Comparison of ENCODE assay signal across 1 cellular context in the genomic region with DNA sequence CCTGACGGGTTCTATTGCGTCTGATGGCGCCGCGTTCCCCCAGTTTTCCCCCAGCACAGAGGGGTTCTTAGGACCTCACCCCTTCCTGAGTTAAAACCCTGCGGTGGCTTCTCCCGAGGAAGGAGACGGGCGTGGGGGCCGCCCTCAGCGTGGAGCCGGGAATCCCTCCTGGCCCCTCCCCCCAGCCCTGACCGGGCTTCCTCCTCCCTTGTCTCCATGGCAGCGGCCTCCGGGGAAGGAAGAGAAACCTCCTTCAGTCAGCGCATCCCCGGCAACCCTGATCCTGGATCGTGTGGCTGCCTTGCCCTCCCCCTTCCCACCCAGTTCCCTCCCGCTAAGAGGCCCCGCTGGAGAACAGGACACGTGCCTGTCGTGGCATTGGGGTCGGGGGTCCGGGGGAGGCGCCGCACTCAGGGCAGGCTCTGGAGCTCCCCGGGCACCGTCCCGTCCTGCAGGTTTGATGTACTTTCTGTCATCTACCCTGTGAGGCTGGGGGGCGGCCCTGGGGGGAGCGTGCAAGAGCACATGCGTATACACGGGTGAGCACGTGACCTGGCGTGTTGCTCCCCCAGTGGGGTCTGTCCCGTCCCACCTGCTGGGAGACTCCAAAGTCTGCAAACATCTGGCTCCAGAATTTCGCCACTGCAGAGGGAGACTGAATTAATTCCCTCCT.
TF ChIP-seq lines count a peak whose summit lies in the region.

No MANE protein-coding gene starts in this region.

TF ChIP-seq in SK-N-SH, 30 proteins besides CTCF, POLR2A, EP300 and RAD21 (continued from another document):
- TF ChIP-seq REST (IDR thresholded peaks at IDR 0.05; ENCODE audit: low read depth, low read length) (no peak), RFX5 (IDR thresholded peaks at IDR 0.05; ENCODE audit: low read length) (no peak), NRF1 (IDR thresholded peaks at IDR 0.05; ENCODE audit: low read depth, low read length) (no peak), YY1 (IDR thresholded peaks at IDR 0.05; ENCODE audit: low read depth) (no peak), EZH2phosphoT487 (IDR thresholded peaks at IDR 0.05; ENCODE audit: borderline replicate concordance, low read depth) (no peak)
TF ChIP-seq in SK-N-SH: peak in this region for 0.
